8 cellular contexts compared by ENCODE assay signal in genomic region chr10:24552346-24553016, GRCh38.
A peak's percentile ranks its signal among the peaks of the same experiment; 100 is the strongest.
DNase-seq lines count a peak whose midpoint lies in the region; ATAC-seq, FAIRE-seq and TF ChIP-seq lines count a peak whose summit lies in the region.

No MANE protein-coding gene starts in this region.

- H3K9me3 ChIP-seq in A673 (ENCODE audit: low read depth, low read length, poor library complexity, severe bottlenecking), result no peaks in the 10 kb centered on the region
- H3K9me3 ChIP-seq in pancreas, result no peaks in the 10 kb centered on the region
- H3K9me3 ChIP-seq in tibial artery, result no peaks in the 10 kb centered on the region

- H3K4me3 ChIP-seq in A673 (ENCODE audit: low read depth, low read length, poor library complexity, severe bottlenecking) (no peak overlapping the region), choroid plexus epithelial cell (ENCODE audit: low read depth, low read length) (no peak overlapping the region), pancreas (no peak overlapping the region), tibial artery (no peak overlapping the region)

- no TSS peak for BruUV-seq in A673 (replicated peaks; lab: Mats Ljungman, UMichigan)

- POLR2A ChIA-PET in A673 (lab: Charles Lee; ENCODE audit: low non-redundant PET), result no interaction called here

- H3K27ac ChIP-seq in A673 (ENCODE audit: low read depth, low read length, poor library complexity, severe bottlenecking), result no peak overlapping the region
- H3K27ac ChIP-seq in pancreas, result no peak overlapping the region
- H3K27ac ChIP-seq in tibial artery, result no peak overlapping the region

- TF ChIP-seq CTCF in A673 (conservative IDR thresholded peaks at IDR 0.05; ENCODE audit: low read depth, low read length) (peak; percentile 57), choroid plexus epithelial cell (conservative IDR thresholded peaks at IDR 0.05; ENCODE audit: low read depth, low read length) (peak; percentile 51), pancreas (IDR thresholded peaks at IDR 0.05) (peak in 3 of 4 donors; percentile 12 to 17 (median 15)), tibial artery (IDR thresholded peaks at IDR 0.05) (no peak)

- intact Hi-C loops in A673 (cut with micrococcal nuclease; ENCODE audit: unreplicated experiment) (loop anchor here (10.0 kb wide), 1 partner anchor 1238 kb away; no protein-coding TSS in a partner anchor), pancreas (cut with DNase I) (no loop called here), tibial artery (cut with DNase I; ENCODE audit: low total_unique reads) (no loop called here)

- DNase-seq in A673 (ENCODE audit: low spot score) (peak; percentile 61), LoVo (ENCODE audit: low spot score) (peak; percentile 75), choroid plexus epithelial cell (ENCODE audit: low read depth) (peak; percentile 10), pancreas (peak; percentile 36 to 85 (median 66)), dedifferentiated amniotic fluid mesenchymal stem cell (ENCODE audit: extremely low spot score) (no peak), tibial artery (no peak)

- no peak for FAIRE-seq in pancreas (lab: Jason Lieb, UNC)

- ATAC-seq in GM18867 (IDR thresholded peaks at IDR 0.05; ENCODE audit: unreplicated experiment) (peak; percentile 83), pancreas (peak; percentile 67 to 86 (median 74)), HG02870 (IDR thresholded peaks at IDR 0.05; ENCODE audit: unreplicated experiment) (no peak)

- no peaks in the 10 kb centered on the region for H3K27me3 ChIP-seq in A673 (replicated peaks; ENCODE audit: insufficient read depth, low read depth, low read length, poor library complexity)
- no peaks in the 10 kb centered on the region for H3K27me3 ChIP-seq in pancreas
- peaks cover 0 to 12% of the 10 kb centered on the region in 2 donors for H3K27me3 ChIP-seq in tibial artery

- WGBS in pancreas, 2 donors, result 45 to 51% methylated on average over 21 to 22 of the region's 22 CpGs

- H3K36me3 ChIP-seq in A673 (ENCODE audit: insufficient read depth, low read length, poor library complexity, severe bottlenecking) (no peaks in the 10 kb centered on the region), pancreas (no peaks in the 10 kb centered on the region), tibial artery (no peaks in the 10 kb centered on the region)

- CTCF ChIA-PET in A673 (lab: Charles Lee), result no interaction called here

- peaks cover 11% of the 10 kb centered on the region for H3K4me1 ChIP-seq in A673 (ENCODE audit: insufficient read depth, low read length, poor library complexity, severe bottlenecking)
- H3K4me1 ChIP-seq in pancreas, result no peaks in the 10 kb centered on the region
- peaks cover 0 to 7% (median 0%) of the 10 kb centered on the region in 4 donors for H3K4me1 ChIP-seq in tibial artery

Comparison
In these comparisons a context has a peak if more than half of its experiments do, and no peak if none do; other contexts are left out.
1. DNase-seq: peak in A673 (single experiment), LoVo (single experiment), choroid plexus epithelial cell (single experiment) and pancreas (6 of 6); none in dedifferentiated amniotic fluid mesenchymal stem cell (single experiment) and tibial artery (0 of 2).
2. CTCF ChIP-seq: peak in A673 (single experiment), choroid plexus epithelial cell (single experiment) and pancreas (3 of 4); none in tibial artery (0 of 2).